Comparison of ENCODE assay signal across 10 cellular contexts in genomic region chr10:99984201-99984600, GRCh38. TPM values are rescaled to one million over a fixed set of nuclear protein-coding genes. Genes with fewer than 3 reads are reported as not detected.
DNase-seq lines count a peak whose midpoint lies in the region; ATAC-seq, FAIRE-seq and TF ChIP-seq lines count a peak whose summit lies in the region.
"Had no signal": no experiment of that assay in that cellular context is flagged by ENCODE, and none has a peak within 500 bp of the region (broad histone marks: within the 10 kb centered on the region; RNA-seq: fewer than 3 reads in every experiment).

No MANE protein-coding gene starts in this region.

- no peak for FAIRE-seq in RCC 7860 (lab: Jason Lieb, UNC)

- no peaks in the 10 kb centered on the region for H3K9me3 ChIP-seq in mesodermal cell (ENCODE audit: control insufficient read depth, low read length)

- peaks cover 62% of the 10 kb centered on the region for H3K4me1 Mint-ChIP-seq in activated B cell treated with CpG ODN at 0.5 μM for 24 hours

- TF ChIP-seq CTCF in AG10803 (conservative IDR thresholded peaks at IDR 0.05; ENCODE audit: low read length) = no peak
- TF ChIP-seq CTCF in activated B cell treated with CpG ODN at 0.5 μM for 24 hours (IDR thresholded peaks at IDR 0.05) = no peak

- CTCF ChIA-PET in activated B cell treated with CpG ODN at 0.5 μM for 24 hours (lab: Charles Lee) = interaction anchor here (0.9 kb wide), 2 partner anchors 23 to 25 kb away, joined by 3 to 5 read pairs; partner anchors contain the start of gene DNMBP

- peak overlapping the region; percentile 3 for H3K4me3 ChIP-seq in AG10803 (ENCODE audit: low read length)
- H3K4me3 ChIP-seq in mesodermal cell (ENCODE audit: extremely low read depth, insufficient read depth, low read length, poor library complexity, severe bottlenecking) = no peak overlapping the region

- H3K9me3 Mint-ChIP-seq in activated B cell treated with CpG ODN at 0.5 μM for 24 hours = no peaks in the 10 kb centered on the region
- H3K9me3 Mint-ChIP-seq: activated naive CD8-positive, alpha-beta T cell treated with anti-CD3 and anti-CD28 coated beads for 36 hours had no signal

- peak overlapping the region; percentile 38 for H3K4me3 Mint-ChIP-seq in activated B cell treated with CpG ODN at 0.5 μM for 24 hours
- H3K4me3 Mint-ChIP-seq: activated CD4-positive, alpha-beta T cell treated with anti-CD3 and anti-CD28 coated beads for 36 hours; activated naive CD8-positive, alpha-beta T cell treated with anti-CD3 and anti-CD28 coated beads for 36 hours had no signal

- peak; percentile 56 for ATAC-seq in activated B cell treated with CpG ODN at 0.5 μM for 24 hours (ENCODE audit: low read depth)
- ATAC-seq: activated CD4-positive, alpha-beta T cell treated with anti-CD3 and anti-CD28 coated beads for 36 hours had no signal

- WGBS in mesodermal cell (ENCODE audit: insufficient coverage in 2 of 2), 2 experiments = 73 to 90% methylated on average over 2 of the region's 3 CpGs

- peaks cover 50% of the 10 kb centered on the region for H3K36me3 ChIP-seq in mesodermal cell (ENCODE audit: control insufficient read depth, insufficient read depth, low read length)

- POLR2A ChIA-PET in activated B cell treated with CpG ODN at 0.5 μM for 24 hours (lab: Charles Lee) = interaction anchor here (2.0 kb wide), 1 partner anchor 10 kb away, joined by 10 read pairs; no protein-coding TSS in a partner anchor

- no peaks in the 10 kb centered on the region for H3K27me3 Mint-ChIP-seq in activated B cell treated with CpG ODN at 0.5 μM for 24 hours
- H3K27me3 Mint-ChIP-seq: activated CD4-positive, alpha-beta T cell treated with anti-CD3 and anti-CD28 coated beads for 36 hours; activated naive CD8-positive, alpha-beta T cell treated with anti-CD3 and anti-CD28 coated beads for 36 hours had no signal

- peak overlapping the region; percentile 60 for H3K27ac ChIP-seq in mesodermal cell (ENCODE audit: low read depth, low read length, severe bottlenecking)

- no peaks in the 10 kb centered on the region for H3K36me3 Mint-ChIP-seq in activated B cell treated with CpG ODN at 0.5 μM for 24 hours (ENCODE audit: low read depth)
- H3K36me3 Mint-ChIP-seq: activated naive CD8-positive, alpha-beta T cell treated with anti-CD3 and anti-CD28 coated beads for 36 hours had no signal

- DNase-seq in AG10803 (ENCODE audit: low read depth) = peak; percentile 38
- peak; percentile 69 for DNase-seq in HCEC 1CT
- DNase-seq in activated B cell treated with CpG ODN at 0.5 μM for 24 hours = no peak
- DNase-seq in Ammon's horn (ENCODE audit: low spot score) = no peak
- DNase-seq in NCI-H146 (lab: John Stamatoyannopoulos, UW) = no peak
- DNase-seq in RCC 7860 (ENCODE audit: low spot score) = no peak
- no peak for DNase-seq in activated gamma-delta T cell treated with Interleukin-2 at 50 U/mL for 16 hours
- DNase-seq: activated CD4-positive, alpha-beta T cell treated with anti-CD3 and anti-CD28 coated beads for 36 hours; activated naive CD8-positive, alpha-beta T cell treated with anti-CD3 and anti-CD28 coated beads for 36 hours had no signal

- H3K27ac Mint-ChIP-seq in activated B cell treated with CpG ODN at 0.5 μM for 24 hours = peak overlapping the region; percentile 77
- H3K27ac Mint-ChIP-seq: activated CD4-positive, alpha-beta T cell treated with anti-CD3 and anti-CD28 coated beads for 36 hours; activated naive CD8-positive, alpha-beta T cell treated with anti-CD3 and anti-CD28 coated beads for 36 hours had no signal

- intact Hi-C loops in activated B cell treated with CpG ODN at 0.5 μM for 24 hours (cut with micrococcal nuclease) = loop anchor here (1.0 kb wide), 1 partner anchor 9 kb away; no protein-coding TSS in a partner anchor

- peaks cover 45% of the 10 kb centered on the region for H3K4me1 ChIP-seq in mesodermal cell (ENCODE audit: control insufficient read depth, insufficient read depth, low read length, poor library complexity, severe bottlenecking)

RNA-seq across cellular contexts. Expression of gene DNMBP, which starts 25.5 kb away (rescaled TPM):
- total RNA-seq in activated B cell treated with CpG ODN at 0.5 μM for 24 hours = 12.5 and 13.1 TPM in 2 replicates
- 26.5 TPM for polyA plus RNA-seq in mesodermal cell (2013, experiment 1 of 2)
- 26.6 TPM for polyA plus RNA-seq in mesodermal cell (2013, experiment 2 of 2)

Comparison
In these comparisons a context has a peak if more than half of its experiments do, and no peak if none do; other contexts are left out.
1. DNase-seq: peak in AG10803 (single experiment) and HCEC 1CT (single experiment); none in activated B cell treated with CpG ODN at 0.5 μM for 24 hours (single experiment), Ammon's horn (single experiment), NCI-H146 (single experiment), RCC 7860 (single experiment) and activated gamma-delta T cell treated with Interleukin-2 at 50 U/mL for 16 hours (single experiment).